ENCODE assay signal across 20 cellular contexts in the genomic region with DNA sequence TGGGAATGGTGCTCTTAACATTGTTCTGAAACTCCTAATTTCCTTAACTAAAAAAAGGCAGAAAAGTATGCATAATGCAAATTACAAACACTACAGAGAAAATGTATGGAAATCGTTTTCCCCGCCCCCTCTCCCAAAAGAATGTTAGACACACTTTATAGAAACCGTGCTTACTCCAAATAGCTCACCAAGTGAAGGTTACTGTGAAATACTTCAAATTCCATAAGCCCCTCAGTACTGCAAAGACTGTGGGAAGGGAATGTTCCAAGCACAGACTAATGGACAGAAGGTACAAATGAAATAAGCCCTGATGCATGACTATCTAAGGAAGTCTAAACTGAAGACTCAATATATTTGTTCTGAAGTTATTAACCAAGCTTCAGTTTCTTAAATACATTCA. TPM values are rescaled to one million over a fixed set of nuclear protein-coding genes. Genes with fewer than 3 reads are reported as not detected.
DNase-seq lines count a peak whose midpoint lies in the region; ATAC-seq, FAIRE-seq and TF ChIP-seq lines count a peak whose summit lies in the region.
"Had no signal": no experiment of that assay in that cellular context is flagged by ENCODE, and none has a peak within 500 bp of the region (broad histone marks: within the 10 kb centered on the region; RNA-seq: fewer than 3 reads in every experiment).

No MANE protein-coding gene starts in this region.

- no peaks in the 10 kb centered on the region for H3K36me3 ChIP-seq in upper lobe of left lung
- H3K36me3 ChIP-seq: thoracic aorta had no signal

- POLR2A ChIA-PET in activated CD8-positive, alpha-beta T cell treated with anti-CD3 and anti-CD28 coated beads for 36 hours (lab: Charles Lee) = no interaction called here

- H3K27ac Mint-ChIP-seq in nephron = peak overlapping the region; percentile 14 to 67 (median 23)
- H3K27ac Mint-ChIP-seq in activated CD8-positive, alpha-beta T cell treated with anti-CD3 and anti-CD28 coated beads for 36 hours = no peak overlapping the region
- H3K27ac Mint-ChIP-seq: stimulated activated effector memory CD8-positive, alpha-beta T cell treated with anti-CD3 and anti-CD28 coated beads, Interleukin-12 subunit alpha, Interleukin-12 subunit beta, amount 100 ng/mL, for 72 hours had no signal

- peak; percentile 61 for DNase-seq in EL
- DNase-seq in RCC 7860 (ENCODE audit: low spot score) = peak; percentile 26
- DNase-seq in epithelial cell of proximal tubule (ENCODE audit: low read depth) = peak; percentile 16
- no peak for DNase-seq in activated CD8-positive, alpha-beta T cell treated with anti-CD3 and anti-CD28 coated beads for 36 hours
- no peak for DNase-seq in NCI-H510A (lab: John Stamatoyannopoulos, UW)
- DNase-seq in NCI-H446 treated with DMSO at 0.1 percent for 48 hours (lab: John Stamatoyannopoulos, UW) = no peak
- DNase-seq in upper lobe of left lung = no peak
- DNase-seq: activated naive CD4-positive, alpha-beta T cell; activated T-cell treated with anti-CD3 and anti-CD28 coated beads for 4 hours; DMS153; foreskin fibroblast; hippocampal formation; Karpas-422; midbrain; NCI-H1092; NCI-H2029 treated with DMSO at 0.1 percent for 48 hours had no signal

- peak; percentile 2 for FAIRE-seq in RCC 7860 (lab: Jason Lieb, UNC)
- FAIRE-seq: colon had no signal

- H3K4me1 ChIP-seq in upper lobe of left lung = peaks cover 2 to 11% (median 5%) of the 10 kb centered on the region in 4 donors

- no peaks in the 10 kb centered on the region for H3K9me3 Mint-ChIP-seq in nephron
- no peaks in the 10 kb centered on the region for H3K9me3 Mint-ChIP-seq in activated CD8-positive, alpha-beta T cell treated with anti-CD3 and anti-CD28 coated beads for 36 hours
- H3K9me3 Mint-ChIP-seq: stimulated activated effector memory CD8-positive, alpha-beta T cell treated with anti-CD3 and anti-CD28 coated beads, Interleukin-12 subunit alpha, Interleukin-12 subunit beta, amount 100 ng/mL, for 72 hours had no signal

- no peaks in the 10 kb centered on the region for H3K9me3 ChIP-seq in upper lobe of left lung
- H3K9me3 ChIP-seq: thoracic aorta had no signal

- H3K4me3 ChIP-seq in epithelial cell of proximal tubule (ENCODE audit: low read depth, low read length) = no peak overlapping the region
- H3K4me3 ChIP-seq in upper lobe of left lung = no peak overlapping the region
- H3K4me3 ChIP-seq: thoracic aorta had no signal

- H3K27me3 Mint-ChIP-seq in nephron (ENCODE audit: low read depth) = no peaks in the 10 kb centered on the region
- no peaks in the 10 kb centered on the region for H3K27me3 Mint-ChIP-seq in activated CD8-positive, alpha-beta T cell treated with anti-CD3 and anti-CD28 coated beads for 36 hours

- H3K4me3 Mint-ChIP-seq in nephron = no peak overlapping the region
- no peak overlapping the region for H3K4me3 Mint-ChIP-seq in activated CD8-positive, alpha-beta T cell treated with anti-CD3 and anti-CD28 coated beads for 36 hours
- H3K4me3 Mint-ChIP-seq: stimulated activated effector memory CD8-positive, alpha-beta T cell treated with anti-CD3 and anti-CD28 coated beads, Interleukin-12 subunit alpha, Interleukin-12 subunit beta, amount 100 ng/mL, for 72 hours had no signal

- H3K4me1 Mint-ChIP-seq in nephron = peaks cover 35% of the 10 kb centered on the region
- H3K4me1 Mint-ChIP-seq in activated CD8-positive, alpha-beta T cell treated with anti-CD3 and anti-CD28 coated beads for 36 hours (ENCODE audit: low read depth) = peaks cover 42% of the 10 kb centered on the region

- intact Hi-C loops in activated CD8-positive, alpha-beta T cell treated with anti-CD3 and anti-CD28 coated beads for 36 hours (cut with micrococcal nuclease) = no loop called here

- H3K27me3 ChIP-seq in upper lobe of left lung = no peaks in the 10 kb centered on the region

- CTCF ChIA-PET in activated CD8-positive, alpha-beta T cell treated with anti-CD3 and anti-CD28 coated beads for 36 hours (lab: Charles Lee) = interaction anchor here (1.0 to 1.2 kb wide), 2 partner anchors 12 to 14 kb away, joined by 3 read pairs; partner anchors contain the start of gene MAPKAP1

- no peaks in the 10 kb centered on the region for H3K36me3 Mint-ChIP-seq in nephron (ENCODE audit: low read depth)
- peaks cover 19% of the 10 kb centered on the region for H3K36me3 Mint-ChIP-seq in activated CD8-positive, alpha-beta T cell treated with anti-CD3 and anti-CD28 coated beads for 36 hours (ENCODE audit: low read depth)

- no peak overlapping the region for H3K27ac ChIP-seq in upper lobe of left lung
- H3K27ac ChIP-seq: thoracic aorta had no signal

- 65 to 74% methylated on average over 3 of the region's 3 CpGs for WGBS in upper lobe of left lung, 2 donors

- no peak for TF ChIP-seq POLR2A in upper lobe of left lung (IDR thresholded peaks at IDR 0.05)

- ATAC-seq in activated CD8-positive, alpha-beta T cell treated with anti-CD3 and anti-CD28 coated beads for 36 hours = no peak
- no peak for ATAC-seq in upper lobe of left lung (ENCODE audit: low FRiP score in 2 of 2)
- ATAC-seq: stimulated activated effector memory CD8-positive, alpha-beta T cell treated with anti-CD3 and anti-CD28 coated beads, Interleukin-12 subunit alpha, Interleukin-12 subunit beta, amount 100 ng/mL, for 72 hours had no signal

- no peak for TF ChIP-seq CTCF in epithelial cell of proximal tubule (conservative IDR thresholded peaks at IDR 0.05; ENCODE audit: low read depth, low read length)
- TF ChIP-seq CTCF in nephron (IDR thresholded peaks at IDR 0.05; ENCODE audit: unreplicated experiment in 3 of 3) = no peak
- no peak for TF ChIP-seq CTCF in activated CD8-positive, alpha-beta T cell treated with anti-CD3 and anti-CD28 coated beads for 36 hours (IDR thresholded peaks at IDR 0.05)
- TF ChIP-seq CTCF in upper lobe of left lung (IDR thresholded peaks at IDR 0.05) = no peak

- TF ChIP-seq EP300 in upper lobe of left lung (IDR thresholded peaks at IDR 0.05) = no peak

RNA-seq across cellular contexts. Expression of gene MAPKAP1, which starts 12.5 kb away (rescaled TPM):
- 97.7 and 100 TPM in 2 replicates for total RNA-seq in epithelial cell of proximal tubule
- 10 to 100 TPM; 58.8 to 62.4 TPM for total RNA-seq in activated CD8-positive, alpha-beta T cell treated with anti-CD3 and anti-CD28 coated beads for 36 hours
- total RNA-seq in upper lobe of left lung = 10 to 100 TPM; 60.8 to 84.0 (median 71.5) TPM

RNA-seq across cellular contexts. Expression of gene PBX3, which starts 52.7 kb away (rescaled TPM):
- total RNA-seq in epithelial cell of proximal tubule (11.0 and 20.3 TPM in 2 replicates), upper lobe of left lung (10 to 100 TPM; 25.7 to 57.6 (median 41.9) TPM)
- 10 to 100 TPM; 11.5 to 14.1 TPM for total RNA-seq in activated CD8-positive, alpha-beta T cell treated with anti-CD3 and anti-CD28 coated beads for 36 hours

Comparison
In these comparisons a context has a peak if more than half of its experiments do, and no peak if none do; other contexts are left out.
1. DNase-seq: peak in EL (single experiment), RCC 7860 (single experiment) and epithelial cell of proximal tubule (single experiment); none in activated CD8-positive, alpha-beta T cell treated with anti-CD3 and anti-CD28 coated beads for 36 hours (single experiment), NCI-H510A (single experiment), NCI-H446 treated with DMSO at 0.1 percent for 48 hours (single experiment) and upper lobe of left lung (0 of 2).